In the genomic region with DNA sequence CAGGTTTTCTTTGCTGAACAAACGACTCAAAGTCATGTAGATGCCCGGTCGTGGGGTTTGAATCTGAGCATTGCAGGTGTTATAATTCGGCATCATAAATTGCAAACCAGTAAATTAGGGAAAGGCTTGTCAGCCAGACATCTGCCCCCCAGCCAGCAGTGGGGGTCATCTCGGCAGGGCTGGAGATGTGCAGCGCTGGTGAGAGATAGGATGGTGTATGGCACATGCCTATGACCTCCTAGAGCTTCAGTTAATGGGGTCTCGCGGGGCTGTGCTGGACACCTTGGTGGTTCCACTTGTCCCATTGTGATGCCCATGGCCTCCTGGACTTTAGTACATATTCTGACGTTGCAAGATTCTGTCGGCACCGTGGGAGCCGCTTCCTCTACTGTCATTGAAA, we compare ENCODE assay signal across 8 cellular contexts.
DNase-seq lines count a peak whose midpoint lies in the region; ATAC-seq and TF ChIP-seq lines count a peak whose summit lies in the region.
"Not testable (repeated sequence)": the region's sequence is repeated elsewhere in the genome, so short reads cannot be mapped to it uniquely, and the experiment has no call there.

No MANE protein-coding gene starts in this region.

- not testable (repeated sequence) for H3K4me1 ChIP-seq in GM23248 (ENCODE audit: insufficient read depth); colonic mucosa; left ventricle myocardium inferior; mucosa of descending colon (ENCODE audit: low read depth); skeletal muscle tissue (ENCODE audit: control insufficient read depth in 3 of 3, insufficient read depth in 3 of 3, low read length in 3 of 3)

- not testable (repeated sequence) for DNase-seq in AG09319 (ENCODE audit: extremely low read depth, low read depth); GM23248
- DNase-seq in SW480 (ENCODE audit: low spot score), result peak; percentile 0
- DNase-seq in activated effector memory CD4-positive, alpha-beta T cell treated with Interleukin-2 at 50 U/mL for 16 hours, result peak; percentile 28
- peak; percentile 56 for DNase-seq in colonic mucosa
- DNase-seq in left ventricle myocardium inferior, result peak; percentile 25
- peak; percentile 56 to 72 (median 71) for DNase-seq in mucosa of descending colon

- in situ Hi-C loops in GM23248 (cut with MboI), result not testable (repeated sequence)

- not testable (repeated sequence) for H3K27me3 ChIP-seq in GM23248 (replicated peaks; ENCODE audit: insufficient read depth); colonic mucosa; skeletal muscle tissue (ENCODE audit: control insufficient read depth in 3 of 3, insufficient read depth in 3 of 3, low read length in 3 of 3)
- H3K27me3 ChIP-seq in left ventricle myocardium inferior (ENCODE audit: low read depth), result peaks cover 18% of the 10 kb centered on the region

- peak overlapping the region; percentile 56 for H2AFZ ChIP-seq in GM23248

- not testable (repeated sequence) for H3K9me2 ChIP-seq in GM23248 (ENCODE audit: insufficient read depth)

- ATAC-seq in mucosa of descending colon, result not testable (repeated sequence)

- H3K9ac ChIP-seq in GM23248; colonic mucosa (ENCODE audit: low read depth in 2 of 2, low read length in 2 of 2): not testable (repeated sequence)
- H3K9ac ChIP-seq in skeletal muscle tissue (ENCODE audit: low read depth in 1 of 3, low read length in 3 of 3), result peak overlapping the region in 2 of 3 donors; percentile 55 to 63

- not testable (repeated sequence) for H3K27ac ChIP-seq in GM23248; colonic mucosa; left ventricle myocardium inferior (replicated peaks); skeletal muscle tissue (ENCODE audit: low read depth, low read length)

- TF ChIP-seq CTCF in AG09319 (IDR thresholded peaks at IDR 0.05; ENCODE audit: low read depth, low read length) (peak; percentile 24; the same call in 1 of the 2 replicates), colonic mucosa (IDR thresholded peaks at IDR 0.05) (peak; percentile 17), left ventricle myocardium inferior (IDR thresholded peaks at IDR 0.05; ENCODE audit: borderline replicate concordance) (peak; percentile 45)
- not testable (repeated sequence) for TF ChIP-seq CTCF in mucosa of descending colon (IDR thresholded peaks at IDR 0.05)

- peak overlapping the region; percentile 22 for H3K4me2 ChIP-seq in GM23248 (ENCODE audit: unreplicated experiment)

- not testable (repeated sequence) for H4K20me1 ChIP-seq in GM23248 (ENCODE audit: insufficient read depth)

- H3K79me2 ChIP-seq in GM23248 (ENCODE audit: insufficient read depth), result not testable (repeated sequence)

- not testable (repeated sequence) for H3K36me3 ChIP-seq in GM23248 (ENCODE audit: low read depth); colonic mucosa; left ventricle myocardium inferior; mucosa of descending colon (ENCODE audit: low read depth); skeletal muscle tissue (ENCODE audit: control insufficient read depth in 3 of 3, insufficient read depth in 3 of 3, low read length in 3 of 3)

- intact Hi-C loops in colonic mucosa (cut with DNase I); left ventricle myocardium inferior (cut with micrococcal nuclease); mucosa of descending colon (cut with DNase I, micrococcal nuclease): not testable (repeated sequence)

- H3F3A ChIP-seq in GM23248 (ENCODE audit: insufficient read depth), result not testable (repeated sequence)

- 14 to 19% methylated on average over 12 of the region's 12 CpGs for WGBS in GM23248 (ENCODE audit: low coverage in 1 of 2, low lambda C conversion rate in 2 of 2, missing lambda C conversion rate in 2 of 2), 2 experiments

- not testable (repeated sequence) for H3K9me3 ChIP-seq in GM23248 (ENCODE audit: low read depth); colonic mucosa; left ventricle myocardium inferior (replicated peaks); mucosa of descending colon; skeletal muscle tissue (ENCODE audit: control insufficient read depth in 3 of 3, low read length in 3 of 3)

- not testable (repeated sequence) for H3K4me3 ChIP-seq in GM23248, colonic mucosa, left ventricle myocardium inferior, mucosa of descending colon
- H3K4me3 ChIP-seq in skeletal muscle tissue (ENCODE audit: low read length in 3 of 3), result peak overlapping the region in 2 of 3 donors; percentile 41 to 45
